In genomic region chr1:87632232-87632631, GRCh38 we compare ENCODE assay signal across 29 cellular contexts.
"Had no signal": no experiment of that assay in that cellular context is flagged by ENCODE, and none has a peak within 500 bp of the region (broad histone marks: within the 10 kb centered on the region; RNA-seq: fewer than 3 reads in every experiment).

No MANE protein-coding gene starts in this region.

- H3K36me3 Mint-ChIP-seq: activated naive CD4-positive, alpha-beta T cell treated with anti-CD3 and anti-CD28 coated beads, Interleukin-2, amount 50 U/mL, for 72 hours had no signal

- H3K36me3 ChIP-seq: adrenal gland, breast epithelium had no signal

- H3K4me1 Mint-ChIP-seq: activated CD4-positive, alpha-beta T cell treated with anti-CD3 and anti-CD28 coated beads for 36 hours; activated CD4-positive, alpha-beta T cell treated with anti-CD3 and anti-CD28 coated beads, Interleukin-2, amount 10 ng/mL, durations not matched to agents 7 days and 5 days; WTC11 had no signal

- DNase-seq: activated CD4-positive, alpha-beta T cell treated with anti-CD3 and anti-CD28 coated beads for 36 hours; activated CD4-positive, alpha-beta T cell treated with anti-CD3 and anti-CD28 coated beads, Interleukin-2, amount 10 ng/mL, durations not matched to agents 7 days and 5 days; activated CD4-positive, alpha-beta T cell treated with anti-CD3 and anti-CD28 coated beads, Interleukin-2, amount 50 U/mL, for 48 hours; activated CD8-positive, alpha-beta T cell treated with anti-CD3 and anti-CD28 coated beads, Interleukin-2, amount 10 ng/mL, durations not matched to agents 7 days and 5 days; activated gamma-delta T cell; activated naive CD4-positive, alpha-beta T cell treated with Interleukin-2 at 50 U/mL for 16 hours; activated T-cell treated with anti-CD3 and anti-CD28 coated beads, Interleukin-2, amount 50 U/mL, for 24 hours; adrenal gland; body of pancreas; Karpas-422; KBM-7; NCI-H1105; NCI-H1417 treated with DMSO at 0.1 percent for 48 hours; NCI-H1694; NCI-H1930; NCI-H2081 treated with DMSO at 0.1 percent for 48 hours; NCI-H226; NCI-H446 treated with DMSO at 0.1 percent for 48 hours; NCI-H526; NK-92 treated with Interleukin-12 subunit alpha and Interleukin-12 subunit beta, amount 100 ng/mL, for 24 hours; PC-9; SIG-M5 had no signal

- H3K27ac Mint-ChIP-seq: activated CD4-positive, alpha-beta T cell treated with anti-CD3 and anti-CD28 coated beads for 36 hours; activated CD4-positive, alpha-beta T cell treated with anti-CD3 and anti-CD28 coated beads, Interleukin-2, amount 10 ng/mL, durations not matched to agents 7 days and 5 days; activated CD8-positive, alpha-beta T cell treated with anti-CD3 and anti-CD28 coated beads, Interleukin-2, amount 10 ng/mL, durations not matched to agents 7 days and 5 days; activated naive CD4-positive, alpha-beta T cell treated with anti-CD3 and anti-CD28 coated beads, Interleukin-2, amount 50 U/mL, for 72 hours; activated T-cell treated with anti-CD3 and anti-CD28 coated beads, Interleukin-2, amount 50 U/mL, for 24 hours; activated T-helper 2 cell treated with anti-CD3 and anti-CD28 coated beads, Interferon-gamma antibody, Interleukin-2, Interleukin-4, amounts not matched to agents 10 μg/mL and 5 μg/mL and 100 μg/mL, durations not matched to agents 14 hours and 24 hours and 36 hours; WTC11 had no signal

- H3K9me3 ChIP-seq: adrenal gland, body of pancreas had no signal

- H3K4me3 ChIP-seq: adrenal gland, body of pancreas, breast epithelium, PC-9 had no signal

- H3K4me3 Mint-ChIP-seq: activated CD4-positive, alpha-beta T cell treated with anti-CD3 and anti-CD28 coated beads for 36 hours; activated CD4-positive, alpha-beta T cell treated with anti-CD3 and anti-CD28 coated beads, Interleukin-2, amount 10 ng/mL, durations not matched to agents 7 days and 5 days; activated CD8-positive, alpha-beta T cell treated with anti-CD3 and anti-CD28 coated beads, Interleukin-2, amount 10 ng/mL, durations not matched to agents 7 days and 5 days; activated T-cell treated with anti-CD3 and anti-CD28 coated beads, Interleukin-2, amount 50 U/mL, for 24 hours; WTC11 had no signal

- ATAC-seq: activated CD4-positive, alpha-beta T cell treated with anti-CD3 and anti-CD28 coated beads for 36 hours; activated CD4-positive, CD25-positive, alpha-beta regulatory T cell treated with anti-CD3 and anti-CD28 coated beads, Interleukin-2, amount 50 U/mL, for 24 hours; activated CD8-positive, alpha-beta T cell treated with anti-CD3 and anti-CD28 coated beads, Interleukin-2, amount 10 ng/mL, durations not matched to agents 7 days and 5 days; activated naive CD4-positive, alpha-beta T cell treated with anti-CD3 and anti-CD28 coated beads, Interleukin-2, amount 50 U/mL, for 72 hours; body of pancreas; Right ventricle myocardium inferior; WTC11 had no signal

- H3K27me3 Mint-ChIP-seq: activated CD4-positive, alpha-beta T cell treated with anti-CD3 and anti-CD28 coated beads for 36 hours; activated CD4-positive, alpha-beta T cell treated with anti-CD3 and anti-CD28 coated beads, Interleukin-2, amount 10 ng/mL, durations not matched to agents 7 days and 5 days; activated T-cell treated with anti-CD3 and anti-CD28 coated beads, Interleukin-2, amount 50 U/mL, for 24 hours had no signal

- H3K27me3 ChIP-seq: adrenal gland, body of pancreas, breast epithelium had no signal

- H3K27ac ChIP-seq: adrenal gland, body of pancreas, breast epithelium, PC-9, RWPE1 had no signal

- H3K9me3 Mint-ChIP-seq: activated CD4-positive, alpha-beta T cell treated with anti-CD3 and anti-CD28 coated beads, Interleukin-2, amount 10 ng/mL, durations not matched to agents 7 days and 5 days had no signal
